Comparison of ENCODE assay signal across 30 cellular contexts in genomic region chr14:38973083-38973700, GRCh38.
"Had no signal": no experiment of that assay in that cellular context is flagged by ENCODE, and none has a peak within 500 bp of the region (broad histone marks: within the 10 kb centered on the region; RNA-seq: fewer than 3 reads in every experiment).

No MANE protein-coding gene starts in this region.

- H3K4me1 ChIP-seq: ascending aorta, breast epithelium had no signal

- H3K36me3 ChIP-seq: ascending aorta, breast epithelium had no signal

- H3K27ac Mint-ChIP-seq: activated CD4-positive, alpha-beta memory T cell treated with anti-CD3 and anti-CD28 coated beads, Interleukin-2, amount 10 ng/mL, durations not matched to agents 7 days and 5 days; activated CD4-positive, alpha-beta T cell treated with anti-CD3 and anti-CD28 coated beads, Interleukin-2, amount 10 ng/mL, durations not matched to agents 7 days and 5 days; activated naive CD4-positive, alpha-beta T cell treated with anti-CD3 and anti-CD28 coated beads, Interleukin-2, amount 10 ng/mL, durations not matched to agents 7 days and 5 days; activated naive CD4-positive, alpha-beta T cell treated with anti-CD3 and anti-CD28 coated beads, Interleukin-2, amount 50 U/mL, for 72 hours; activated naive CD8-positive, alpha-beta T cell treated with anti-CD3 and anti-CD28 coated beads, Interleukin-2, amount 10 ng/mL, durations not matched to agents 7 days and 5 days; activated T-cell treated with anti-CD3 and anti-CD28 coated beads, Interleukin-2, amount 50 U/mL, for 24 hours; activated T-cell treated with anti-CD3 and anti-CD28 coated beads, Interleukin-2, amount 50 U/mL, for 72 hours; brain; dendritic cell treated with granulocyte-macrophage colony-stimulating factor and Interleukin-4, amounts not matched to agents 40 ng/mL and 50 ng/mL, for 4 days; endodermal cell; T-helper 17 cell; T-helper 2 cell treated with Interferon-gamma antibody and Interleukin-4, amounts not matched to agents 5 μg/mL and 100 μg/mL, for 36 hours; WTC11 had no signal

- H3K4me1 Mint-ChIP-seq: activated CD4-positive, alpha-beta memory T cell treated with anti-CD3 and anti-CD28 coated beads, Interleukin-2, amount 10 ng/mL, durations not matched to agents 7 days and 5 days; activated CD4-positive, alpha-beta T cell treated with anti-CD3 and anti-CD28 coated beads, Interleukin-2, amount 10 ng/mL, durations not matched to agents 7 days and 5 days; activated naive CD4-positive, alpha-beta T cell treated with anti-CD3 and anti-CD28 coated beads, Interleukin-2, amount 10 ng/mL, durations not matched to agents 7 days and 5 days; activated naive CD8-positive, alpha-beta T cell treated with anti-CD3 and anti-CD28 coated beads, Interleukin-2, amount 10 ng/mL, durations not matched to agents 7 days and 5 days; brain; central memory CD8-positive, alpha-beta T cell; endodermal cell; T-helper 17 cell; WTC11 had no signal

- H3K9me3 Mint-ChIP-seq: activated CD4-positive, alpha-beta memory T cell treated with anti-CD3 and anti-CD28 coated beads, Interleukin-2, amount 10 ng/mL, durations not matched to agents 7 days and 5 days; activated naive CD4-positive, alpha-beta T cell treated with anti-CD3 and anti-CD28 coated beads, Interleukin-2, amount 10 ng/mL, durations not matched to agents 7 days and 5 days; T-helper 2 cell treated with Interferon-gamma antibody and Interleukin-4, amounts not matched to agents 5 μg/mL and 100 μg/mL, for 36 hours had no signal

- H3K27ac ChIP-seq: ascending aorta, breast epithelium, coronary artery, dorsolateral prefrontal cortex had no signal

- H3K27me3 ChIP-seq: ascending aorta, breast epithelium, dorsolateral prefrontal cortex had no signal

- H3K36me3 Mint-ChIP-seq: activated naive CD4-positive, alpha-beta T cell treated with anti-CD3 and anti-CD28 coated beads, Interleukin-2, amount 10 ng/mL, durations not matched to agents 7 days and 5 days; activated naive CD8-positive, alpha-beta T cell treated with anti-CD3 and anti-CD28 coated beads, Interleukin-2, amount 10 ng/mL, durations not matched to agents 7 days and 5 days; brain; WTC11 had no signal

- H3K27me3 Mint-ChIP-seq: activated naive CD4-positive, alpha-beta T cell treated with anti-CD3 and anti-CD28 coated beads, Interleukin-2, amount 10 ng/mL, durations not matched to agents 7 days and 5 days; brain; dendritic cell treated with granulocyte-macrophage colony-stimulating factor and Interleukin-4, amounts not matched to agents 40 ng/mL and 50 ng/mL, for 4 days; T-helper 17 cell had no signal

- ATAC-seq: activated naive CD4-positive, alpha-beta T cell treated with anti-CD3 and anti-CD28 coated beads, Interleukin-2, amount 50 U/mL, for 72 hours; activated T-cell treated with anti-CD3 and anti-CD28 coated beads, Interleukin-2, amount 50 U/mL, for 72 hours; esophagus mucosa; T-helper 17 cell; WTC11 had no signal

- H3K4me3 ChIP-seq: ascending aorta, breast epithelium, coronary artery, dorsolateral prefrontal cortex had no signal

- H3K4me3 Mint-ChIP-seq: activated CD4-positive, alpha-beta memory T cell treated with anti-CD3 and anti-CD28 coated beads, Interleukin-2, amount 10 ng/mL, durations not matched to agents 7 days and 5 days; activated CD4-positive, alpha-beta T cell treated with anti-CD3 and anti-CD28 coated beads, Interleukin-2, amount 10 ng/mL, durations not matched to agents 7 days and 5 days; activated naive CD4-positive, alpha-beta T cell treated with anti-CD3 and anti-CD28 coated beads, Interleukin-2, amount 10 ng/mL, durations not matched to agents 7 days and 5 days; activated naive CD8-positive, alpha-beta T cell treated with anti-CD3 and anti-CD28 coated beads, Interleukin-2, amount 10 ng/mL, durations not matched to agents 7 days and 5 days; activated T-cell treated with anti-CD3 and anti-CD28 coated beads, Interleukin-2, amount 50 U/mL, for 24 hours; activated T-cell treated with anti-CD3 and anti-CD28 coated beads, Interleukin-2, amount 50 U/mL, for 72 hours; brain; central memory CD8-positive, alpha-beta T cell; dendritic cell treated with granulocyte-macrophage colony-stimulating factor and Interleukin-4, amounts not matched to agents 40 ng/mL and 50 ng/mL, for 4 days; endodermal cell; T-helper 17 cell; T-helper 2 cell treated with Interferon-gamma antibody and Interleukin-4, amounts not matched to agents 5 μg/mL and 100 μg/mL, for 36 hours; WTC11 had no signal

- DNase-seq: activated CD4-positive, alpha-beta memory T cell treated with anti-CD3 and anti-CD28 coated beads, Interleukin-2, amount 10 ng/mL, durations not matched to agents 7 days and 5 days; activated CD4-positive, alpha-beta T cell treated with anti-CD3 and anti-CD28 coated beads for 1 hour; activated CD4-positive, alpha-beta T cell treated with anti-CD3 and anti-CD28 coated beads for 4 hours; activated CD4-positive, alpha-beta T cell treated with anti-CD3 and anti-CD28 coated beads, Interleukin-2, amount 10 ng/mL, durations not matched to agents 7 days and 5 days; activated CD4-positive, alpha-beta T cell treated with anti-CD3 and anti-CD28 coated beads, Interleukin-2, amount 50 U/mL, for 4 hours; activated CD8-positive, alpha-beta memory T cell treated with anti-CD3 and anti-CD28 coated beads, Interleukin-2, amount 50 U/mL, for 48 hours; activated gamma-delta T cell; activated naive CD4-positive, alpha-beta T cell; activated naive CD4-positive, alpha-beta T cell treated with anti-CD3 and anti-CD28 coated beads, Interleukin-2, amount 10 ng/mL, durations not matched to agents 7 days and 5 days; activated naive CD8-positive, alpha-beta T cell treated with anti-CD3 and anti-CD28 coated beads, Interleukin-2, amount 10 ng/mL, durations not matched to agents 7 days and 5 days; activated T-cell treated with anti-CD3 and anti-CD28 coated beads for 4 hours; activated T-cell treated with anti-CD3 and anti-CD28 coated beads, Interleukin-2, amount 50 U/mL, for 24 hours; activated T-cell treated with anti-CD3 and anti-CD28 coated beads, Interleukin-2, amount 50 U/mL, for 72 hours; dorsolateral prefrontal cortex; effector memory CD4-positive, alpha-beta T cell; endodermal cell; foreskin fibroblast; T-helper 1 cell; T-helper 17 cell; T1000 had no signal
